In the genomic region with DNA sequence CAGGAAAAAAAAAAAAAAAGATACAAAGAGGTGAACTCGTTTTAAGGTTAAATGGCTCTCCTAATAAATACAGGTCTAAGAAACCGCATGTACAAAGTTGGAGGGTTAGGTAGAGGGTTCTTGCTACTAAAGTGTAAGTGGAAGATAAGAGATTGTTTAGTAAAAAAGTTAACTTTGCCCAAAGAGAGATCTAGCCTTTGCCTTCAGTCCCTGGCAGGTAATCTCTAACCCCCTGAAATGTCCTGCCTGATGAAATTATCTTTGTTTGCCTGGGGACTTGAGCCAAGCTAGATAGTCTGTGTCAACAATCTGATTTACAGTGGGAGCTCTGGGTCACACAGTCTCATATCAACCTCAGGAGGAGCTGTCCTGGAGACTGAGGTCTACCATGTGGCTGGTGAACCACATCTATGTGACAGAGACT, we compare ENCODE assay signal across 1 cellular context.
TF ChIP-seq lines count a peak whose summit lies in the region.

No MANE protein-coding gene starts in this region.

TF ChIP-seq in HepG2, 621 proteins besides CTCF, POLR2A, EP300 and RAD21 (continued from another document and continues in another):
- TF ChIP-seq GFI1 (CRISPR knock-in tag; IDR thresholded peaks at IDR 0.05; ENCODE audit: borderline replicate concordance) (peak; percentile 73), ZNF790 (CRISPR knock-in tag; IDR thresholded peaks at IDR 0.05; ENCODE audit: borderline replicate concordance) (no peak), GATA4 (IDR thresholded peaks at IDR 0.05; ENCODE audit: borderline replicate concordance, low read depth) (peak; percentile 66; the same call in 1 of the 2 replicates), ZSCAN9 (CRISPR knock-in tag; IDR thresholded peaks at IDR 0.05; ENCODE audit: borderline replicate concordance) (0 out of 2 replicates have a peak, but pooled peaks have one; percentile 26), HOXA3 (CRISPR knock-in tag; IDR thresholded peaks at IDR 0.05) (peak; percentile 52; the same call in 1 of the 2 replicates), SALL1 (CRISPR knock-in tag; IDR thresholded peaks at IDR 0.05) (peak; percentile 83), ZNF605 (CRISPR knock-in tag; IDR thresholded peaks at IDR 0.05) (0 out of 2 replicates have a peak, but pooled peaks have one; percentile 37), IRF2 (CRISPR knock-in tag; IDR thresholded peaks at IDR 0.05) (peak; percentile 39; the same call in 1 of the 2 replicates), JUN (CRISPR knock-in tag; IDR thresholded peaks at IDR 0.05) (no peak), ZNF446 (CRISPR knock-in tag; IDR thresholded peaks at IDR 0.05) (no peak), BORCS8-MEF2B (CRISPR knock-in tag; IDR thresholded peaks at IDR 0.05) (0 out of 2 replicates have a peak, but pooled peaks have one; percentile 26), SOX6 (IDR thresholded peaks at IDR 0.05) (no peak), SOX6 (CRISPR knock-in tag; IDR thresholded peaks at IDR 0.05) (peak; percentile 83), ARHGAP35 (CRISPR knock-in tag; IDR thresholded peaks at IDR 0.05; ENCODE audit: borderline replicate concordance) (no peak), STAG1 (CRISPR knock-in tag; IDR thresholded peaks at IDR 0.05) (peak; percentile 15; the same call in 1 of the 2 replicates), HMGA1 (CRISPR knock-in tag; conservative IDR thresholded peaks at IDR 0.05) (no peak), MTF1 (CRISPR knock-in tag; IDR thresholded peaks at IDR 0.05) (no peak), ZNF530 (CRISPR knock-in tag; IDR thresholded peaks at IDR 0.05; ENCODE audit: low read depth) (no peak), PAF1 (CRISPR knock-in tag; IDR thresholded peaks at IDR 0.05) (no peak), PHF21A (CRISPR knock-in tag; IDR thresholded peaks at IDR 0.05) (peak; percentile 80), ZNF317 (CRISPR knock-in tag; IDR thresholded peaks at IDR 0.05) (no peak), GATAD2A (CRISPR knock-in tag; IDR thresholded peaks at IDR 0.05) (peak; percentile 92), ZFP37 (CRISPR knock-in tag; IDR thresholded peaks at IDR 0.05; ENCODE audit: borderline replicate concordance) (no peak), CEBPG (CRISPR knock-in tag; IDR thresholded peaks at IDR 0.05) (peak; percentile 78)
- TF ChIP-seq, protein P1, sequence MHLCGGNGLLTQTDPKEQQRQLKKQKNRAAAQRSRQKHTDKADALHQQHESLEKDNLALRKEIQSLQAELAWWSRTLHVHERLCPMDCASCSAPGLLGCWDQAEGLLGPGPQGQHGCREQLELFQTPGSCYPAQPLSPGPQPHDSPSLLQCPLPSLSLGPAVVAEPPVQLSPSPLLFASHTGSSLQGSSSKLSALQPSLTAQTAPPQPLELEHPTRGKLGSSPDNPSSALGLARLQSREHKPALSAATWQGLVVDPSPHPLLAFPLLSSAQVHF (CRISPR knock-in tag; IDR thresholded peaks at IDR 0.05), result no peak
- TF ChIP-seq, protein P2, sequence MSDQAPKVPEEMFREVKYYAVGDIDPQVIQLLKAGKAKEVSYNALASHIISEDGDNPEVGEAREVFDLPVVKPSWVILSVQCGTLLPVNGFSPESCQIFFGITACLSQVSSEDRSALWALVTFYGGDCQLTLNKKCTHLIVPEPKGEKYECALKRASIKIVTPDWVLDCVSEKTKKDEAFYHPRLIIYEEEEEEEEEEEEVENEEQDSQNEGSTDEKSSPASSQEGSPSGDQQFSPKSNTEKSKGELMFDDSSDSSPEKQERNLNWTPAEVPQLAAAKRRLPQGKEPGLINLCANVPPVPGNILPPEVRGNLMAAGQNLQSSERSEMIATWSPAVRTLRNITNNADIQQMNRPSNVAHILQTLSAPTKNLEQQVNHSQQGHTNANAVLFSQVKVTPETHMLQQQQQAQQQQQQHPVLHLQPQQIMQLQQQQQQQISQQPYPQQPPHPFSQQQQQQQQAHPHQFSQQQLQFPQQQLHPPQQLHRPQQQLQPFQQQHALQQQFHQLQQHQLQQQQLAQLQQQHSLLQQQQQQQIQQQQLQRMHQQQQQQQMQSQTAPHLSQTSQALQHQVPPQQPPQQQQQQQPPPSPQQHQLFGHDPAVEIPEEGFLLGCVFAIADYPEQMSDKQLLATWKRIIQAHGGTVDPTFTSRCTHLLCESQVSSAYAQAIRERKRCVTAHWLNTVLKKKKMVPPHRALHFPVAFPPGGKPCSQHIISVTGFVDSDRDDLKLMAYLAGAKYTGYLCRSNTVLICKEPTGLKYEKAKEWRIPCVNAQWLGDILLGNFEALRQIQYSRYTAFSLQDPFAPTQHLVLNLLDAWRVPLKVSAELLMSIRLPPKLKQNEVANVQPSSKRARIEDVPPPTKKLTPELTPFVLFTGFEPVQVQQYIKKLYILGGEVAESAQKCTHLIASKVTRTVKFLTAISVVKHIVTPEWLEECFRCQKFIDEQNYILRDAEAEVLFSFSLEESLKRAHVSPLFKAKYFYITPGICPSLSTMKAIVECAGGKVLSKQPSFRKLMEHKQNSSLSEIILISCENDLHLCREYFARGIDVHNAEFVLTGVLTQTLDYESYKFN (CRISPR knock-in tag; conservative IDR thresholded peaks at IDR 0.05), result peak; percentile 83
- TF ChIP-seq, protein P3, sequence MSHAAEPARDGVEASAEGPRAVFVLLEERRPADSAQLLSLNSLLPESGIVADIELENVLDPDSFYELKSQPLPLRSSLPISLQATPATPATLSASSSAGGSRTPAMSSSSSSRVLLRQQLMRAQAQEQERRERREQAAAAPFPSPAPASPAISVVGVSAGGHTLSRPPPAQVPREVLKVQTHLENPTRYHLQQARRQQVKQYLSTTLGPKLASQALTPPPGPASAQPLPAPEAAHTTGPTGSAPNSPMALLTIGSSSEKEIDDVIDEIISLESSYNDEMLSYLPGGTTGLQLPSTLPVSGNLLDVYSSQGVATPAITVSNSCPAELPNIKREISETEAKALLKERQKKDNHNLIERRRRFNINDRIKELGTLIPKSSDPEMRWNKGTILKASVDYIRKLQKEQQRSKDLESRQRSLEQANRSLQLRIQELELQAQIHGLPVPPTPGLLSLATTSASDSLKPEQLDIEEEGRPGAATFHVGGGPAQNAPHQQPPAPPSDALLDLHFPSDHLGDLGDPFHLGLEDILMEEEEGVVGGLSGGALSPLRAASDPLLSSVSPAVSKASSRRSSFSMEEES (CRISPR knock-in tag; IDR thresholded peaks at IDR 0.05), result peak; percentile 53; the same call in 1 of the 2 replicates
- TF ChIP-seq, protein P4, sequence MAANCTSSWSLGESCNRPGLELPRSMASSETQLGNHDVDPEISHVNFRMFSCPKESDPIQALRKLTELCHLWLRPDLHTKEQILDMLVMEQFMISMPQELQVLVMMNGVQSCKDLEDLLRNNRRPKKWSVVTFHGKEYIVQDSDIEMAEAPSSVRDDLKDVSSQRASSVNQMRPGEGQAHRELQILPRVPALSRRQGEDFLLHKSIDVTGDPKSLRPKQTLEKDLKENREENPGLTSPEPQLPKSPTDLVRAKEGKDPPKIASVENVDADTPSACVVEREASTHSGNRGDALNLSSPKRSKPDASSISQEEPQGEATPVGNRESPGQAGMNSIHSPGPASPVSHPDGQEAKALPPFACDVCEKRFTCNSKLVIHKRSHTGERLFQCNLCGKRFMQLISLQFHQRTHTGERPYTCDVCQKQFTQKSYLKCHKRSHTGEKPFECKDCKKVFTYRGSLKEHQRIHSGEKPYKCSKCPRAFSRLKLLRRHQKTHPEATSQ (CRISPR knock-in tag; IDR thresholded peaks at IDR 0.05; ENCODE audit: borderline replicate concordance), result peak; percentile 22; the same call in 1 of the 2 replicates
- TF ChIP-seq, protein P5, sequence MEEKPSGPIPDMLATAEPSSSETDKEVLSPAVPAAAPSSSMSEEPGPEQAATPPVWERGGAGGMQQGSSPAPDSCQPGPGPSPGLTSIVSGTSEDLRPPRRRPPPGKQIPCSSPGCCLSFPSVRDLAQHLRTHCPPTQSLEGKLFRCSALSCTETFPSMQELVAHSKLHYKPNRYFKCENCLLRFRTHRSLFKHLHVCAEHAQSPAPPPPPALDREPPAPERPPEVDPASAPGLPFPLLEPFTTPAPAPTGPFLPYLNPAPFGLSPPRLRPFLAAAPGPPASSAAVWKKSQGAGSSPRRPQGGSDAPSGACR (CRISPR knock-in tag; IDR thresholded peaks at IDR 0.05), result 0 out of 2 replicates have a peak, but pooled peaks have one; percentile 68
- TF ChIP-seq, protein P6, sequence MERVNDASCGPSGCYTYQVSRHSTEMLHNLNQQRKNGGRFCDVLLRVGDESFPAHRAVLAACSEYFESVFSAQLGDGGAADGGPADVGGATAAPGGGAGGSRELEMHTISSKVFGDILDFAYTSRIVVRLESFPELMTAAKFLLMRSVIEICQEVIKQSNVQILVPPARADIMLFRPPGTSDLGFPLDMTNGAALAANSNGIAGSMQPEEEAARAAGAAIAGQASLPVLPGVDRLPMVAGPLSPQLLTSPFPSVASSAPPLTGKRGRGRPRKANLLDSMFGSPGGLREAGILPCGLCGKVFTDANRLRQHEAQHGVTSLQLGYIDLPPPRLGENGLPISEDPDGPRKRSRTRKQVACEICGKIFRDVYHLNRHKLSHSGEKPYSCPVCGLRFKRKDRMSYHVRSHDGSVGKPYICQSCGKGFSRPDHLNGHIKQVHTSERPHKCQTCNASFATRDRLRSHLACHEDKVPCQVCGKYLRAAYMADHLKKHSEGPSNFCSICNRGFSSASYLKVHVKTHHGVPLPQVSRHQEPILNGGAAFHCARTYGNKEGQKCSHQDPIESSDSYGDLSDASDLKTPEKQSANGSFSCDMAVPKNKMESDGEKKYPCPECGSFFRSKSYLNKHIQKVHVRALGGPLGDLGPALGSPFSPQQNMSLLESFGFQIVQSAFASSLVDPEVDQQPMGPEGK (CRISPR knock-in tag; IDR thresholded peaks at IDR 0.05), result peak; percentile 38; the same call in 1 of the 2 replicates
- TF ChIP-seq, protein P7, sequence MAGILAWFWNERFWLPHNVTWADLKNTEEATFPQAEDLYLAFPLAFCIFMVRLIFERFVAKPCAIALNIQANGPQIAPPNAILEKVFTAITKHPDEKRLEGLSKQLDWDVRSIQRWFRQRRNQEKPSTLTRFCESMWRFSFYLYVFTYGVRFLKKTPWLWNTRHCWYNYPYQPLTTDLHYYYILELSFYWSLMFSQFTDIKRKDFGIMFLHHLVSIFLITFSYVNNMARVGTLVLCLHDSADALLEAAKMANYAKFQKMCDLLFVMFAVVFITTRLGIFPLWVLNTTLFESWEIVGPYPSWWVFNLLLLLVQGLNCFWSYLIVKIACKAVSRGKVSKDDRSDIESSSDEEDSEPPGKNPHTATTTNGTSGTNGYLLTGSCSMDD (CRISPR knock-in tag; IDR thresholded peaks at IDR 0.05), result no peak
- TF ChIP-seq, protein P8, sequence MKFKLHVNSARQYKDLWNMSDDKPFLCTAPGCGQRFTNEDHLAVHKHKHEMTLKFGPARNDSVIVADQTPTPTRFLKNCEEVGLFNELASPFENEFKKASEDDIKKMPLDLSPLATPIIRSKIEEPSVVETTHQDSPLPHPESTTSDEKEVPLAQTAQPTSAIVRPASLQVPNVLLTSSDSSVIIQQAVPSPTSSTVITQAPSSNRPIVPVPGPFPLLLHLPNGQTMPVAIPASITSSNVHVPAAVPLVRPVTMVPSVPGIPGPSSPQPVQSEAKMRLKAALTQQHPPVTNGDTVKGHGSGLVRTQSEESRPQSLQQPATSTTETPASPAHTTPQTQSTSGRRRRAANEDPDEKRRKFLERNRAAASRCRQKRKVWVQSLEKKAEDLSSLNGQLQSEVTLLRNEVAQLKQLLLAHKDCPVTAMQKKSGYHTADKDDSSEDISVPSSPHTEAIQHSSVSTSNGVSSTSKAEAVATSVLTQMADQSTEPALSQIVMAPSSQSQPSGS (CRISPR knock-in tag; IDR thresholded peaks at IDR 0.05), result 0 out of 2 replicates have a peak, but pooled peaks have one; percentile 36
- TF ChIP-seq, protein P9, sequence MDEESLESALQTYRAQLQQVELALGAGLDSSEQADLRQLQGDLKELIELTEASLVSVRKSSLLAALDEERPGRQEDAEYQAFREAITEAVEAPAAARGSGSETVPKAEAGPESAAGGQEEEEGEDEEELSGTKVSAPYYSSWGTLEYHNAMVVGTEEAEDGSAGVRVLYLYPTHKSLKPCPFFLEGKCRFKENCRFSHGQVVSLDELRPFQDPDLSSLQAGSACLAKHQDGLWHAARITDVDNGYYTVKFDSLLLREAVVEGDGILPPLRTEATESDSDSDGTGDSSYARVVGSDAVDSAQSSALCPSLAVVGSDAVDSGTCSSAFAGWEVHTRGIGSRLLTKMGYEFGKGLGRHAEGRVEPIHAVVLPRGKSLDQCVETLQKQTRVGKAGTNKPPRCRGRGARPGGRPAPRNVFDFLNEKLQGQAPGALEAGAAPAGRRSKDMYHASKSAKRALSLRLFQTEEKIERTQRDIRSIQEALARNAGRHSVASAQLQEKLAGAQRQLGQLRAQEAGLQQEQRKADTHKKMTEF (CRISPR knock-in tag; IDR thresholded peaks at IDR 0.05), result 0 out of 2 replicates have a peak, but pooled peaks have one; percentile 29
- TF ChIP-seq, protein P10, sequence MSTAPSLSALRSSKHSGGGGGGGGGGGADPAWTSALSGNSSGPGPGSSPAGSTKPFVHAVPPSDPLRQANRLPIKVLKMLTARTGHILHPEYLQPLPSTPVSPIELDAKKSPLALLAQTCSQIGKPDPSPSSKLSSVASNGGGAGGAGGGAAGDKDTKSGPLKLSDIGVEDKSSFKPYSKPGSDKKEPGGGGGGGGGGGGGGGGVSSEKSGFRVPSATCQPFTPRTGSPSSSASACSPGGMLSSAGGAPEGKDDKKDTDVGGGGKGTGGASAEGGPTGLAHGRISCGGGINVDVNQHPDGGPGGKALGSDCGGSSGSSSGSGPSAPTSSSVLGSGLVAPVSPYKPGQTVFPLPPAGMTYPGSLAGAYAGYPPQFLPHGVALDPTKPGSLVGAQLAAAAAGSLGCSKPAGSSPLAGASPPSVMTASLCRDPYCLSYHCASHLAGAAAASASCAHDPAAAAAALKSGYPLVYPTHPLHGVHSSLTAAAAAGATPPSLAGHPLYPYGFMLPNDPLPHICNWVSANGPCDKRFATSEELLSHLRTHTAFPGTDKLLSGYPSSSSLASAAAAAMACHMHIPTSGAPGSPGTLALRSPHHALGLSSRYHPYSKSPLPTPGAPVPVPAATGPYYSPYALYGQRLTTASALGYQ (CRISPR knock-in tag; IDR thresholded peaks at IDR 0.05), result peak; percentile 62; the same call in 1 of the 2 replicates
- TF ChIP-seq, protein P11, sequence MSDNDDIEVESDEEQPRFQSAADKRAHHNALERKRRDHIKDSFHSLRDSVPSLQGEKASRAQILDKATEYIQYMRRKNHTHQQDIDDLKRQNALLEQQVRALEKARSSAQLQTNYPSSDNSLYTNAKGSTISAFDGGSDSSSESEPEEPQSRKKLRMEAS (IDR thresholded peaks at IDR 0.05), result peak; percentile 22; the same call in 1 of the 2 replicates
- TF ChIP-seq, protein P12, sequence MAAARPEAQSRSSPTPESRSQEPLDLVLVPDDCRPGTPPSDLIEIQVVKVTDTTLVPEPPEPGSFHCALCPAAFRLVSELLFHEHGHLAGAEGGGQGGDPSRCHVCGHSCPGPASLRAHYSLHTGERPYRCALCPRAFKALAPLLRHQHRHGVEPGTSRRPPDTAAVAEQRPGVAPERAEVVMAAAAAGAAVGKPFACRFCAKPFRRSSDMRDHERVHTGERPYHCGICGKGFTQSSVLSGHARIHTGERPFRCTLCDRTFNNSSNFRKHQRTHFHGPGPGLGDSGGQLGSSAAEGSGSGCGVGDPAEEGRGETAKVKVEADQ (CRISPR knock-in tag; IDR thresholded peaks at IDR 0.05; ENCODE audit: borderline replicate concordance), result no peak
- TF ChIP-seq, protein P13, sequence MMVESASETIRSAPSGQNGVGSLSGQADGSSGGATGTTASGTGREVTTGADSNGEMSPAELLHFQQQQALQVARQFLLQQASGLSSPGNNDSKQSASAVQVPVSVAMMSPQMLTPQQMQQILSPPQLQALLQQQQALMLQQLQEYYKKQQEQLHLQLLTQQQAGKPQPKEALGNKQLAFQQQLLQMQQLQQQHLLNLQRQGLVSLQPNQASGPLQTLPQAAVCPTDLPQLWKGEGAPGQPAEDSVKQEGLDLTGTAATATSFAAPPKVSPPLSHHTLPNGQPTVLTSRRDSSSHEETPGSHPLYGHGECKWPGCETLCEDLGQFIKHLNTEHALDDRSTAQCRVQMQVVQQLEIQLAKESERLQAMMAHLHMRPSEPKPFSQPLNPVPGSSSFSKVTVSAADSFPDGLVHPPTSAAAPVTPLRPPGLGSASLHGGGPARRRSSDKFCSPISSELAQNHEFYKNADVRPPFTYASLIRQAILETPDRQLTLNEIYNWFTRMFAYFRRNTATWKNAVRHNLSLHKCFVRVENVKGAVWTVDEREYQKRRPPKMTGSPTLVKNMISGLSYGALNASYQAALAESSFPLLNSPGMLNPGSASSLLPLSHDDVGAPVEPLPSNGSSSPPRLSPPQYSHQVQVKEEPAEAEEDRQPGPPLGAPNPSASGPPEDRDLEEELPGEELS (CRISPR knock-in tag; IDR thresholded peaks at IDR 0.05), result peak; percentile 88
